1 cellular context compared by ENCODE assay signal in the genomic region with DNA sequence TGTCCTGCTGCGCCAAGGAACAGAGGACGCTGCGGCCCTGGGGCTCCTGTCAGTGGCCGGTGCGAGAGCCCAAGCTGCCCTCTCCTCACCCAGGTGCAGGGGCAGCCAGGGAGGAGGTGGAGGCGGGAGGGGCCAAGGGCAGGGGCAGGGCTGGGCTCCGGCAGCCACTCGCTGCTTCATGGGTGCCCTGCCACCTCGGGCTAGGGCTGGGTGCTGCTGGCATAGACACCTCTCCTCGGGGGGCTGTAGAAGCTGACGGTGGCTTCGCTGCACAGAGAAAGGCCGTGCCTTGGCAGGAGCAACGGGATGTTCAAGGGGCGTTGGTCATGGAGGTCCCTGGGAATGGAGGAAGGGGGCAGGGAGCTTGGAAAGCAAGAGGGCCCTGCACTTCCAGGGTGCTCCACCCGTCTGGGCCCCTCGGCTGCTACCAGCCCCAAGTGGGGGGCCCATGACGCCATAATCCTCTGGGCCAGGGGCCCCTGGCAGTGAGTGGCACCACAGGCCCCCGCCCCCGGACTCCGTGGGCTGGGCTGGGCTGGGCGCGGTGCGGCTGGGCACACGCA.
TF ChIP-seq lines count a peak whose summit lies in the region.

No MANE protein-coding gene starts in this region.

TF ChIP-seq in H1, 55 proteins besides CTCF, POLR2A, EP300 and RAD21:
- TF ChIP-seq KDM5A (IDR thresholded peaks at IDR 0.05; ENCODE audit: low read length) (no peak), EZH2 (IDR thresholded peaks at IDR 0.05; ENCODE audit: low read depth, low read length, severe bottlenecking) (peak; percentile 96)
TF ChIP-seq in H1: peak in this region for 1.
